Comparison of ENCODE assay signal across 8 cellular contexts in genomic region chr16:82031116-82032084, GRCh38.
DNase-seq lines count a peak whose midpoint lies in the region; ATAC-seq, FAIRE-seq and TF ChIP-seq lines count a peak whose summit lies in the region.

No MANE protein-coding gene starts in this region.

- H3K4me1 ChIP-seq in RWPE2 (ENCODE audit: insufficient read depth, poor library complexity, severe bottlenecking) = peaks cover 29% of the 10 kb centered on the region

- DNase-seq in COLO829 (ENCODE audit: low spot score) = peak; percentile 73
- DNase-seq in HK-2 (ENCODE audit: unreplicated experiment) = peak; percentile 10
- no peak for DNase-seq in RWPE2 (ENCODE audit: low spot score)
- DNase-seq in globus pallidus (ENCODE audit: low spot score) = peak; percentile 54
- DNase-seq in urothelium cell line (ENCODE audit: low spot score) = peak; percentile 65

- ATAC-seq in RWPE2 (ENCODE audit: low read depth) (peak; percentile 49; the same call in 2 of the 3 replicates), HG02759 (IDR thresholded peaks at IDR 0.05; ENCODE audit: unreplicated experiment) (no peak), GM18517 (IDR thresholded peaks at IDR 0.05; ENCODE audit: unreplicated experiment) (no peak), HG03135 (IDR thresholded peaks at IDR 0.05; ENCODE audit: unreplicated experiment) (no peak)

- no peaks in the 10 kb centered on the region for H3K9me3 ChIP-seq in RWPE2 (ENCODE audit: severe bottlenecking)

- H3K4me3 ChIP-seq in RWPE2 (ENCODE audit: severe bottlenecking) = no peak overlapping the region

- no peaks in the 10 kb centered on the region for H3K36me3 ChIP-seq in RWPE2 (ENCODE audit: low read depth)

- FAIRE-seq in urothelium cell line (lab: Jason Lieb, UNC) = no peak

- no peaks in the 10 kb centered on the region for H3K27me3 ChIP-seq in RWPE2 (ENCODE audit: insufficient read depth, poor library complexity, severe bottlenecking)

- peak; percentile 79 for TF ChIP-seq CTCF in RWPE2 (IDR thresholded peaks at IDR 0.05; ENCODE audit: poor library complexity, severe bottlenecking)

- no peak overlapping the region for H3K27ac ChIP-seq in RWPE2 (ENCODE audit: poor library complexity, severe bottlenecking)
